In the genomic region with DNA sequence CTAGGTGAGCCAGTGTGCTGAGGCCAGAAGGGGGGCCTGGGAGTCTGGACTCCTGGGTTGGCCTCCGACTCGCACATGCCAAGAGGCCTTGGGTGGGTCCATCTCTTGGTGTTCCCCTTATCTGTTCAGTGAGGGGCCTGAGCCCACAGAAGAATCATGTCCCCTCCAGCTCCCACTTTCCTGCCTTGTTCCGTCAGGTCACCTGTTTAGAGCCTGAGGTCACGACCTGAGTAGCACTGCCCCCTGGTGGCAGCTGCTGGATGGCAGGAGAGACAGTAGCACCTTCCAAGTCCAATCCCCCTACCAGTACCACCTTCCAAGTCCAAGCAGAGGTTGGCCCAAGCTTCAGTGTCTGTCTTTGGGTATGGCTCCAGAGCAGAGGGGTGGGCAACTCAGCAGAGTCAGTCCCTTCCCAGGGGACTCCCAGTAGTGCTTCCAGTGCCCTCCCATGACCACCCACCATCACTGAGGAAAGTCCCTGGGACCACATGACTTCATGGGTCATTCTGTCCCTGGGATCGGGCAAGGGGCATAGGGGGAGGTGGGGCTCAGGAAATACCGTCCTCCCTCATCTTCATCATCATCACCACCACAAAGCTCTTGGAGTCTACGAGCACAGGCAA, we compare ENCODE assay signal across 8 cellular contexts.
DNase-seq lines count a peak whose midpoint lies in the region; ATAC-seq and TF ChIP-seq lines count a peak whose summit lies in the region.

No MANE protein-coding gene starts in this region.

- CTCF ChIA-PET in BJ (lab: Yijun Ruan, JAX) = interaction anchor here (0.7 to 2.0 kb wide), 3 partner anchors 10 to 28 kb away, joined by 3 to 5 read pairs (median 3); no protein-coding TSS in a partner anchor

- H3K4me3 ChIP-seq in BJ (ENCODE audit: low read depth, low read length) = no peak overlapping the region

- no peaks in the 10 kb centered on the region for H3K36me3 ChIP-seq in BJ (ENCODE audit: control insufficient read depth, insufficient read depth, low read length)

- no peak for DNase-seq in BJ (ENCODE audit: low read depth)
- DNase-seq in NCI-H526 treated with DMSO at 0.1 percent for 48 hours (lab: John Stamatoyannopoulos, UW) = peak; percentile 1
- DNase-seq in activated T-helper 1 cell treated with Interleukin-2 at 50 U/mL for 16 hours (ENCODE audit: low read depth) = peak; percentile 9
- DNase-seq in iPS-NIHi11 (ENCODE audit: low spot score) = peak; percentile 76
- peak; percentile 32 for DNase-seq in stimulated activated CD8-positive, alpha-beta memory T cell treated with anti-CD3 and anti-CD28 coated beads, Interleukin-7, amount 100 ng/mL, for 24 hours (ENCODE audit: low read depth)
- DNase-seq in NCI-H446 treated with DMSO at 0.1 percent for 48 hours (lab: John Stamatoyannopoulos, UW) = no peak
- no peak for DNase-seq in NCI-H2171 treated with DMSO at 0.1 percent for 48 hours (lab: John Stamatoyannopoulos, UW)

- POLR2A ChIA-PET in BJ (lab: Charles Lee) = no interaction called here

- ATAC-seq in GM19372 (IDR thresholded peaks at IDR 0.05; ENCODE audit: low read depth, unreplicated experiment) = peak; percentile 68

- H3K27me3 ChIP-seq in BJ (ENCODE audit: control insufficient read depth, insufficient read depth, low read length) = no peaks in the 10 kb centered on the region; the same call in 1 of the 2 replicates

- TF ChIP-seq CTCF in BJ (IDR thresholded peaks at IDR 0.05; ENCODE audit: insufficient read depth, low read depth, low read length) = peak; percentile 30; the same call in 1 of the 2 replicates

Comparison
In these comparisons a context has a peak if more than half of its experiments do, and no peak if none do; other contexts are left out.
1. DNase-seq: peak in NCI-H526 treated with DMSO at 0.1 percent for 48 hours (single experiment), activated T-helper 1 cell treated with Interleukin-2 at 50 U/mL for 16 hours (single experiment), iPS-NIHi11 (single experiment) and stimulated activated CD8-positive, alpha-beta memory T cell treated with anti-CD3 and anti-CD28 coated beads, Interleukin-7, amount 100 ng/mL, for 24 hours (single experiment); none in BJ (single experiment), NCI-H446 treated with DMSO at 0.1 percent for 48 hours (single experiment) and NCI-H2171 treated with DMSO at 0.1 percent for 48 hours (single experiment).